In genomic region chr19:46860125-46860845, GRCh38 we compare ENCODE assay signal across 8 cellular contexts. TPM values are rescaled to one million over a fixed set of nuclear protein-coding genes. Genes with fewer than 3 reads are reported as not detected.
DNase-seq lines count a peak whose midpoint lies in the region; TF ChIP-seq lines count a peak whose summit lies in the region.

No MANE protein-coding gene starts in this region.

- no peaks in the 10 kb centered on the region for H3K27me3 Mint-ChIP-seq in neural crest cell (ENCODE audit: low read depth)

- peak overlapping the region; percentile 93 for H3K4me3 Mint-ChIP-seq in neural crest cell

- no peaks in the 10 kb centered on the region for H3K9me3 Mint-ChIP-seq in neural crest cell

- H3K36me3 ChIP-seq in HAP-1 (replicated peaks) = peaks cover under 1% of the 10 kb centered on the region; the same call in 1 of the 2 replicates
- peaks cover 6% of the 10 kb centered on the region for H3K36me3 ChIP-seq in MG63
- no peaks in the 10 kb centered on the region for H3K36me3 ChIP-seq in stomach smooth muscle (ENCODE audit: control insufficient read depth in 2 of 2, insufficient read depth in 2 of 2, low read length in 2 of 2)

- H3K4me1 Mint-ChIP-seq in neural crest cell = peaks cover 15% of the 10 kb centered on the region

- no peaks in the 10 kb centered on the region for H3K27me3 ChIP-seq in HAP-1 (ENCODE audit: low read depth)
- no peaks in the 10 kb centered on the region for H3K27me3 ChIP-seq in MG63
- no peaks in the 10 kb centered on the region for H3K27me3 ChIP-seq in stomach smooth muscle (ENCODE audit: control insufficient read depth in 1 of 2, insufficient read depth in 2 of 2, low read length in 2 of 2)

- peak overlapping the region; percentile 77 for H3K27ac Mint-ChIP-seq in neural crest cell (ENCODE audit: unreplicated experiment)

- no peak for TF ChIP-seq CTCF in neural crest cell (conservative IDR thresholded peaks at IDR 0.05)

- H3K36me3 Mint-ChIP-seq in neural crest cell (ENCODE audit: low read depth) = peaks cover 2% of the 10 kb centered on the region

- H3K4me3 ChIP-seq in HAP-1 (peak overlapping the region; percentile 65), MG63 (peak overlapping the region; percentile 82), stomach smooth muscle (ENCODE audit: low read length in 2 of 2) (peak overlapping the region; percentile 85 to 86)

- peak; percentile 100 for DNase-seq in ELF-1 (ENCODE audit: low read depth, low spot score)
- DNase-seq in HAP-1 (ENCODE audit: low spot score in 2 of 2) = peak; percentile 97 to 100
- peak; percentile 100 for DNase-seq in MG63
- peak; percentile 97 to 99 for DNase-seq in SHP77 (lab: John Stamatoyannopoulos, UW)
- DNase-seq in activated gamma-delta T cell (lab: John Stamatoyannopoulos, UW) = peak; percentile 90
- peak; percentile 98 for DNase-seq in fibroblast of the conjunctiva (ENCODE audit: low read depth)
- DNase-seq in neural crest cell (ENCODE audit: low read depth, low spot score) = peak; percentile 93

- in situ Hi-C loops in HAP-1 (cut with MboI; ENCODE audit: low sequenced_read_pairs) = loop anchor here (5.0 kb wide), 2 partner anchors 62 to 132 kb away; no protein-coding TSS in a partner anchor

- no peaks in the 10 kb centered on the region for H3K9me3 ChIP-seq in HAP-1
- H3K9me3 ChIP-seq in MG63 = no peaks in the 10 kb centered on the region
- H3K9me3 ChIP-seq in stomach smooth muscle (ENCODE audit: control insufficient read depth in 2 of 2, low read length in 2 of 2) = no peaks in the 10 kb centered on the region

- H3K27ac ChIP-seq in stomach smooth muscle (ENCODE audit: low read length) = peak overlapping the region; percentile 87

- H3K9ac ChIP-seq in stomach smooth muscle (ENCODE audit: low read length in 2 of 2) = peak overlapping the region; percentile 78 to 80

- H3K4me1 ChIP-seq in HAP-1 (peaks cover 20% of the 10 kb centered on the region), stomach smooth muscle (ENCODE audit: control insufficient read depth, insufficient read depth, low read length) (peaks cover 58% of the 10 kb centered on the region)

RNA-seq across cellular contexts. Expression of gene ARHGAP35, which starts 0.5 kb away (rescaled TPM):
- total RNA-seq in MG63 (2014; rRNA removed; shearing (Covaris generic); ENCODE audit: low replicate concordance) = 7.8 and 14.7 TPM in 2 replicates
- total RNA-seq in neural crest cell = 81.0 and 82.5 TPM in 2 replicates

RNA-seq across cellular contexts. Expression of gene AP2S1, which starts 9.6 kb away (rescaled TPM):
- 216 and 390 TPM in 2 replicates for total RNA-seq in MG63 (2014; rRNA removed; shearing (Covaris generic); ENCODE audit: low replicate concordance)
- total RNA-seq in neural crest cell = 165 and 167 TPM in 2 replicates

Comparison
In these comparisons a context has a peak if more than half of its experiments do, and no peak if none do; other contexts are left out.
1. Peak in every context shown above with its lines: DNase-seq, H3K4me3 ChIP-seq and H3K27ac ChIP-seq.